In genomic region chr7:43511029-43511428, GRCh38 we compare ENCODE assay signal across 20 cellular contexts.
DNase-seq lines count a peak whose midpoint lies in the region; ATAC-seq, FAIRE-seq and TF ChIP-seq lines count a peak whose summit lies in the region.
"Had no signal": no experiment of that assay in that cellular context is flagged by ENCODE, and none has a peak within 500 bp of the region (broad histone marks: within the 10 kb centered on the region; RNA-seq: fewer than 3 reads in every experiment).

No MANE protein-coding gene starts in this region.

- H3K4me3 Mint-ChIP-seq in Caco-2 (ENCODE audit: unreplicated experiment): no peak overlapping the region
- no peak overlapping the region for H3K4me3 Mint-ChIP-seq in chondrocyte (ENCODE audit: unreplicated experiment)
- H3K4me3 Mint-ChIP-seq: activated naive CD8-positive, alpha-beta T cell treated with anti-CD3 and anti-CD28 coated beads, Interleukin-2, amount 10 ng/mL, durations not matched to agents 7 days and 5 days; activated T-helper 1 cell treated with anti-CD3 and anti-CD28 coated beads, Interleukin-12 subunit alpha, Interleukin-12 subunit beta, Interleukin-2, Interleukin-4 antibody, amounts not matched to agents 30 ng/mL and 10 ng/mL and 1 ng/mL, durations not matched to agents 14 hours and 24 hours and 36 hours; stimulated activated naive CD8-positive, alpha-beta T cell treated with anti-CD3 and anti-CD28 coated beads, Interleukin-15, Interleukin-2, amounts not matched to agents 100 ng/mL and 50 ng/mL, for 24 hours had no signal

- H3K36me3 Mint-ChIP-seq in Caco-2 (ENCODE audit: insufficient read depth, unreplicated experiment) (no peaks in the 10 kb centered on the region), chondrocyte (ENCODE audit: low read depth) (no peaks in the 10 kb centered on the region)
- H3K36me3 Mint-ChIP-seq: activated naive CD8-positive, alpha-beta T cell treated with anti-CD3 and anti-CD28 coated beads, Interleukin-2, amount 10 ng/mL, durations not matched to agents 7 days and 5 days had no signal

- TF ChIP-seq CTCF in Caco-2 (IDR thresholded peaks at IDR 0.05; ENCODE audit: insufficient read depth in 1 of 2, low read depth in 1 of 2, low read length in 1 of 2, severe bottlenecking in 1 of 2, unreplicated experiment in 1 of 2) (peak; percentile 38 to 51), Loucy (conservative IDR thresholded peaks at IDR 0.05; ENCODE audit: low read length) (peak; percentile 52), chondrocyte (IDR thresholded peaks at IDR 0.05) (peak; percentile 17), liver (IDR thresholded peaks at IDR 0.05; ENCODE audit: low read depth, low read length, missing input control) (peak; percentile 9)

- H3F3A ChIP-seq in Loucy (ENCODE audit: low read depth): no peaks in the 10 kb centered on the region

- H3K9ac ChIP-seq in Loucy (ENCODE audit: low read depth, low read length, poor library complexity, severe bottlenecking) (no peak overlapping the region), liver (ENCODE audit: low read depth in 1 of 2, low read length in 2 of 2) (no peak overlapping the region)

- H3K27me3 Mint-ChIP-seq in Caco-2 (ENCODE audit: insufficient read depth, unreplicated experiment): no peaks in the 10 kb centered on the region
- peaks cover 13% of the 10 kb centered on the region for H3K27me3 Mint-ChIP-seq in chondrocyte (ENCODE audit: low read depth)

- in situ Hi-C loops in ACHN (cut with HindIII; ENCODE audit: low pct_ligation_motif_present, low pct_unique_long_range_greater_than_20kb, low sequenced_read_pairs): no loop called here

- no peaks in the 10 kb centered on the region for H3K9me2 ChIP-seq in Loucy (replicated peaks; ENCODE audit: low read depth, low read length)

- TF ChIP-seq POLR2A in GM12892 (IDR thresholded peaks at IDR 0.05; ENCODE audit: low read depth, low read length): no peak

- no peak overlapping the region for H2AFZ ChIP-seq in Loucy (ENCODE audit: low read length)

- H3K9me3 Mint-ChIP-seq in Caco-2 (ENCODE audit: unreplicated experiment): no peaks in the 10 kb centered on the region
- no peaks in the 10 kb centered on the region for H3K9me3 Mint-ChIP-seq in chondrocyte (ENCODE audit: low read depth)
- H3K9me3 Mint-ChIP-seq: activated naive CD8-positive, alpha-beta T cell treated with anti-CD3 and anti-CD28 coated beads, Interleukin-2, amount 10 ng/mL, durations not matched to agents 7 days and 5 days; activated T-helper 1 cell treated with anti-CD3 and anti-CD28 coated beads, Interleukin-12 subunit alpha, Interleukin-12 subunit beta, Interleukin-2, Interleukin-4 antibody, amounts not matched to agents 30 ng/mL and 10 ng/mL and 1 ng/mL, durations not matched to agents 14 hours and 24 hours and 36 hours; stimulated activated naive CD8-positive, alpha-beta T cell treated with anti-CD3 and anti-CD28 coated beads, Interleukin-15, Interleukin-2, amounts not matched to agents 100 ng/mL and 50 ng/mL, for 24 hours had no signal

- DNase-seq in Caco-2 (peak; percentile 50 to 52), chondrocyte (ENCODE audit: low spot score) (no peak), ACHN (no peak), GM12892 (ENCODE audit: insufficient read length) (no peak), NCI-H2029 (lab: John Stamatoyannopoulos, UW) (no peak)
- DNase-seq: activated CD4-positive, CD25-positive, alpha-beta regulatory T cell; activated naive CD8-positive, alpha-beta T cell treated with anti-CD3 and anti-CD28 coated beads, Interleukin-2, amount 10 ng/mL, durations not matched to agents 7 days and 5 days; left cardiac atrium; NCI-H1694; NCI-H510A; SIG-M5 had no signal

- no peaks in the 10 kb centered on the region for H4K20me1 ChIP-seq in Loucy (ENCODE audit: insufficient read depth, low read length, poor library complexity, severe bottlenecking)

- BruUV-seq in Caco-2 (replicated peaks; lab: Mats Ljungman, UMichigan): no TSS peak

- H3K4me2 ChIP-seq in Loucy (ENCODE audit: low read depth, low read length, poor library complexity, severe bottlenecking): no peak overlapping the region

- H3K9me3 ChIP-seq in Caco-2: no peaks in the 10 kb centered on the region
- H3K9me3 ChIP-seq in Loucy (ENCODE audit: insufficient read depth, low read depth, low read length): no peaks in the 10 kb centered on the region
- H3K9me3 ChIP-seq in liver (ENCODE audit: control insufficient read depth in 4 of 4, low read length in 3 of 4): no peaks in the 10 kb centered on the region
- H3K9me3 ChIP-seq: HAP-1 had no signal

- POLR2A ChIA-PET in Caco-2 (lab: Charles Lee): no interaction called here

- no peaks in the 10 kb centered on the region for H3K79me2 ChIP-seq in Loucy (ENCODE audit: insufficient read depth, low read length)

- H3K27ac Mint-ChIP-seq in Caco-2 (ENCODE audit: unreplicated experiment) (no peak overlapping the region), chondrocyte (ENCODE audit: unreplicated experiment) (no peak overlapping the region)
- H3K27ac Mint-ChIP-seq: activated naive CD8-positive, alpha-beta T cell treated with anti-CD3 and anti-CD28 coated beads, Interleukin-2, amount 10 ng/mL, durations not matched to agents 7 days and 5 days; activated T-helper 1 cell treated with anti-CD3 and anti-CD28 coated beads, Interleukin-12 subunit alpha, Interleukin-12 subunit beta, Interleukin-2, Interleukin-4 antibody, amounts not matched to agents 30 ng/mL and 10 ng/mL and 1 ng/mL, durations not matched to agents 14 hours and 24 hours and 36 hours; stimulated activated naive CD8-positive, alpha-beta T cell treated with anti-CD3 and anti-CD28 coated beads, Interleukin-15, Interleukin-2, amounts not matched to agents 100 ng/mL and 50 ng/mL, for 24 hours had no signal

- FAIRE-seq in GM12892 (lab: Jason Lieb, UNC): no peak
- FAIRE-seq: GM18507 had no signal

- no peak overlapping the region for H3K27ac ChIP-seq in liver (ENCODE audit: low read depth in 1 of 2, low read length in 2 of 2)
- H3K27ac ChIP-seq: cardiac muscle cell had no signal

- ATAC-seq in HG03457 (IDR thresholded peaks at IDR 0.05; ENCODE audit: unreplicated experiment): no peak
- ATAC-seq: left cardiac atrium, sciatic nerve had no signal

- intact Hi-C loops in Caco-2 (cut with micrococcal nuclease; ENCODE audit: unreplicated experiment): loop anchor here (1.0 to 2.0 kb wide), 3 partner anchors 9 to 54 kb away; no protein-coding TSS in a partner anchor

- no peak overlapping the region for H3K4me3 ChIP-seq in Caco-2 (ENCODE audit: low read depth, low read length)
- no peak overlapping the region for H3K4me3 ChIP-seq in Loucy (ENCODE audit: low read length, poor library complexity, severe bottlenecking)
- H3K4me3 ChIP-seq in liver (ENCODE audit: low read depth in 1 of 3, low read length in 3 of 3): no peak overlapping the region
- H3K4me3 ChIP-seq: cardiac muscle cell, HAP-1 had no signal

- 82% methylated on average over 9 of the region's 9 CpGs for WGBS in liver

- CTCF ChIA-PET in Caco-2 (lab: Charles Lee): interaction anchor here (0.7 to 1.8 kb wide), 5 partner anchors 10 to 72 kb away, joined by 4 to 10 read pairs (median 5); partner anchors contain the start of gene STK17A

- H3K4me1 ChIP-seq in Caco-2: 0 out of 2 replicates have a peak, but pooled peaks cover 6% of the 10 kb centered on the region
- H3K4me1 ChIP-seq in Loucy (ENCODE audit: insufficient read depth, low read length, poor library complexity, severe bottlenecking): peaks cover 37% of the 10 kb centered on the region
- H3K4me1 ChIP-seq in liver (ENCODE audit: control insufficient read depth in 4 of 4, insufficient read depth in 4 of 4, low read length in 3 of 4): no peaks in the 10 kb centered on the region
- H3K4me1 ChIP-seq: HAP-1 had no signal

- TF ChIP-seq RAD21 in liver (IDR thresholded peaks at IDR 0.05): peak in 1 of 2 donors; percentile 85

- H3K27me3 ChIP-seq in Caco-2 (replicated peaks; ENCODE audit: control insufficient read depth, insufficient read depth, low read length) (no peaks in the 10 kb centered on the region), Loucy (ENCODE audit: insufficient read depth, low read length, poor library complexity, severe bottlenecking) (no peaks in the 10 kb centered on the region), liver (ENCODE audit: control insufficient read depth in 4 of 4, insufficient read depth in 4 of 4, low read length in 3 of 4) (no peaks in the 10 kb centered on the region)
- H3K27me3 ChIP-seq: cardiac muscle cell had no signal

- no peaks in the 10 kb centered on the region for H3K36me3 ChIP-seq in Caco-2 (ENCODE audit: control insufficient read depth, insufficient read depth, low read length)
- no peaks in the 10 kb centered on the region for H3K36me3 ChIP-seq in Loucy (ENCODE audit: insufficient read depth, low read length)
- no peaks in the 10 kb centered on the region for H3K36me3 ChIP-seq in liver (ENCODE audit: control insufficient read depth in 4 of 4, insufficient read depth in 3 of 4, low read depth in 1 of 4, low read length in 3 of 4)
- H3K36me3 ChIP-seq: cardiac muscle cell, HAP-1 had no signal

- H3K4me1 Mint-ChIP-seq in Caco-2 (ENCODE audit: low read depth, unreplicated experiment) (peaks cover 7% of the 10 kb centered on the region), chondrocyte (ENCODE audit: low read depth) (peaks cover 12% of the 10 kb centered on the region)

TF ChIP-seq in liver, 16 proteins besides CTCF, POLR2A, EP300 and RAD21 (continues in another document):
- no peak for TF ChIP-seq ATF3 (IDR thresholded peaks at IDR 0.05)

Comparison
In these comparisons a context has a peak if more than half of its experiments do, and no peak if none do; other contexts are left out.
1. DNase-seq: peak in Caco-2 (2 of 2); none in chondrocyte (single experiment), ACHN (single experiment), GM12892 (single experiment) and NCI-H2029 (single experiment).
2. Peak in every context shown above with its lines, with median percentiles within 50 percentile points of each other: CTCF ChIP-seq.